ENCODE assay signal across 8 cellular contexts in the genomic region with DNA sequence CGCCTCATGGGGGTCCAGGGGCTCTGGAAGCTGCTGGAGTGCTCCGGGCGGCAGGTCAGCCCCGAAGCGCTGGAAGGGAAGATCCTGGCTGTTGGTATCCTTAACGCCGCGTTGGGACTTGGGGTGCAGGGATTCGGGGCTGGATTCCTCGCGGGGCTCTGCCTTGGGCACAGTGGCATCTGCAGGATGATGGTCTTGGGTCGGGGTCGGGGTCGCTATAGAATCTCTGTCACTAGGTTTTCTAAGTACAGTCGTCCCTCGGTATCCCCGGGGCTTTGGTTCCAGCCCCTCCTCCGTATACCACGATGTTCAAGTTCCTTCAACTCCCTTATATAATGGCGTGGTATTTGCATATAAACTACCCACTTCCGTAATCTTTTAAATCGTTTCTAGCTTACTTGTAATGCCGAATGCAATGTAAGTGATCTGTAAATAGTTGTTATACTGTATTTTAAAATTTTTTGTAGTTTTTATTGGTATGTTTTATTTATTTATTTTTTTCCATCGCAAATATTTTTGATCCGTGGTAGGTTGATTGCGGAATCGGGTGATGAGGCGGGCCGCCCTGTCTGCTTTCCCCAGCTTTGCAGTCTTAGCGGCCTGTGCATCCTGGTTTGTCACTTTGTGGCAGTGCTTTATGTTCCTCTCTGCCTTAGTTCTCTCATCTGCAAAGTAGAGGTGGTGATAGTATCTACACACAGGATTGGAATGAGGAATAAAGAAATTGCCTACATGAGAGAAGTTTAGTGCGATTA. TPM values are rescaled to one million over a fixed set of nuclear protein-coding genes. Genes with fewer than 3 reads are reported as not detected.
DNase-seq lines count a peak whose midpoint lies in the region; ATAC-seq and TF ChIP-seq lines count a peak whose summit lies in the region.

No MANE protein-coding gene starts in this region.

- TF ChIP-seq CTCF in retinal pigment epithelial cell (conservative IDR thresholded peaks at IDR 0.05; ENCODE audit: low read depth, low read length) = no peak

- H3K27ac ChIP-seq in HUES64 (ENCODE audit: low read depth, low read length) (peak overlapping the region; percentile 91), SK-N-MC (peak overlapping the region; percentile 87), right cardiac atrium (ENCODE audit: low read length) (peak overlapping the region; percentile 100)

- H3K36me3 ChIP-seq in HUES64 (ENCODE audit: insufficient read depth, low read length) (no peaks in the 10 kb centered on the region), SK-N-MC (ENCODE audit: insufficient read depth, low read length) (no peaks in the 10 kb centered on the region)

- H3K9me3 ChIP-seq in HUES64 (ENCODE audit: insufficient read depth, low read depth, low read length) (no peaks in the 10 kb centered on the region), SK-N-MC (ENCODE audit: low read depth, low read length) (no peaks in the 10 kb centered on the region), right cardiac atrium (ENCODE audit: control insufficient read depth, low read length) (no peaks in the 10 kb centered on the region)

- peak overlapping the region; percentile 97 for H3K4me3 ChIP-seq in HUES64 (ENCODE audit: low read length)
- peak overlapping the region; percentile 97 for H3K4me3 ChIP-seq in SK-N-MC
- H3K4me3 ChIP-seq in right cardiac atrium (ENCODE audit: low read length) = peak overlapping the region; percentile 96
- H3K4me3 ChIP-seq in retinal pigment epithelial cell (ENCODE audit: low read length) = peak overlapping the region; percentile 94

- DNase-seq in EH (ENCODE audit: low read depth) (peak; percentile 57), SK-N-MC (ENCODE audit: low read depth, low spot score) (peak; percentile 14), amniotic epithelial cell (ENCODE audit: low read depth) (peak; percentile 33), right cardiac atrium (peak; percentile 32 to 73 (median 58)), retinal pigment epithelial cell (ENCODE audit: low read depth) (no peak), NCI-H446 treated with DMSO at 0.1 percent for 48 hours (lab: John Stamatoyannopoulos, UW) (no peak)

- H3K4me1 ChIP-seq in HUES64 (ENCODE audit: insufficient read depth, low read length) = no peaks in the 10 kb centered on the region
- peaks cover 2% of the 10 kb centered on the region for H3K4me1 ChIP-seq in right cardiac atrium (ENCODE audit: control insufficient read depth, insufficient read depth, low read length)

- H3K27me3 ChIP-seq in HUES64 (ENCODE audit: insufficient read depth, low read length) = no peaks in the 10 kb centered on the region
- no peaks in the 10 kb centered on the region for H3K27me3 ChIP-seq in right cardiac atrium (ENCODE audit: control insufficient read depth, insufficient read depth)

- ATAC-seq in GM21529 (IDR thresholded peaks at IDR 0.05; ENCODE audit: unreplicated experiment) = peak; percentile 37
- peak; percentile 44 to 48 for ATAC-seq in right cardiac atrium

- intact Hi-C loops in right cardiac atrium (cut with DNase I) = loop anchor here (5.0 to 10.0 kb wide), 3 partner anchors 72 to 264 kb away; partner anchors contain the start of genes TPP2 (in 2 of the 4) and TEX30 (in 1 of the 4)

- H3K9ac ChIP-seq in HUES64 (ENCODE audit: low read depth, low read length) (peak overlapping the region; percentile 72), SK-N-MC (ENCODE audit: insufficient read length) (peak overlapping the region; percentile 91)

- WGBS in HUES64 = 1% methylated on average over 27 of the region's 31 CpGs
- WGBS in right cardiac atrium = under 1% methylated on average over 31 of the region's 31 CpGs

RNA-seq across cellular contexts. Expression of gene ERCC5, which starts 0.6 kb away (rescaled TPM):
- 18.6 TPM for polyA plus RNA-seq in HUES64 (2013, experiment 1 of 2)
- polyA plus RNA-seq in HUES64 (2013, experiment 2 of 2) = 21.6 TPM
- 10 to 100 TPM; 28.6 to 34.4 (median 30.6) TPM for total RNA-seq in right cardiac atrium
- polyA plus RNA-seq in right cardiac atrium = 28.4 TPM

RNA-seq across cellular contexts. Expression of gene BIVM, which starts 47.5 kb away (rescaled TPM):
- polyA plus RNA-seq in HUES64 (2013, experiment 1 of 2) = 3.6 TPM
- 4.9 TPM for polyA plus RNA-seq in HUES64 (2013, experiment 2 of 2)
- total RNA-seq in right cardiac atrium = 10 to 100 TPM; 25.5 to 43.2 (median 40.2) TPM
- polyA plus RNA-seq in right cardiac atrium = 22.7 TPM

RNA-seq across cellular contexts. Expression of gene POGLUT2, which starts 47.7 kb away (rescaled TPM):
- 17.0 TPM for polyA plus RNA-seq in HUES64 (2013, experiment 1 of 2)
- polyA plus RNA-seq in HUES64 (2013, experiment 2 of 2) = 18.8 TPM
- 1 to 10 TPM; 2.7 to 5.5 (median 4.8) TPM for total RNA-seq in right cardiac atrium
- 3.6 TPM for polyA plus RNA-seq in right cardiac atrium

Comparison
In these comparisons a context has a peak if more than half of its experiments do, and no peak if none do; other contexts are left out.
1. DNase-seq: peak in EH (single experiment), SK-N-MC (single experiment), amniotic epithelial cell (single experiment) and right cardiac atrium (3 of 3); none in retinal pigment epithelial cell (single experiment) and NCI-H446 treated with DMSO at 0.1 percent for 48 hours (single experiment).
2. Peak in every context shown above with its lines, with median percentiles within 50 percentile points of each other: H3K27ac ChIP-seq and H3K4me3 ChIP-seq.